In the genomic region with DNA sequence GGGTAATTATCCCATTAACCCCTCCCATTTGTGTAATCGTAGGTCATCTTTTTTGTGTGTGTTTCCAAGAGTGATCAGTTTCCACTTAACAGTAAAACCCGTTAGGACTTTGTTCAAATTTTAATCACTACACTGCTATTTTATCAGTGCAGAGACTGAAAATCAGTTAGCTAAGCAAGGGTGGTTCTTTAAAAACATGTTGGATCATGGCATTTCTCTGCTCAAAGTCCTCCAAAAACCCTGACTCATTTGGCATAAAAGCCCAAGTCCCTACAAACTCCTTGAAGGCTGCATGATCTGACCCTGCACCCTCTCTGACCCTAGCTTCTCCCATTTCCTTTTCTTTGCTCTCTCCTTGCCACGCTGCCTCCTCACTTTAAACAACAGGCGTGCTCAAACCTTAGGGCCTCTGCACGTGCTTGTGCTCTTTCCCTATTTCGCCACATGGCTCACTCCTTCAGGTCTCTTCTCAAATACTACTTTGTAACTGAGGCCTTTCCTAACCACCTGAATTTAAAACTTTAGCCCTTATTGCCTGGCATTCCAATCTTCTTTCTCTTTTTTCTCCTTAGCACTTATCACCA, we compare ENCODE assay signal across 24 cellular contexts. TPM values are rescaled to one million over a fixed set of nuclear protein-coding genes. Genes with fewer than 3 reads are reported as not detected.
"Had no signal": no experiment of that assay in that cellular context is flagged by ENCODE, and none has a peak within 500 bp of the region (broad histone marks: within the 10 kb centered on the region; RNA-seq: fewer than 3 reads in every experiment).

No MANE protein-coding gene starts in this region.

- H3K4me3 ChIP-seq: breast epithelium, colonic mucosa, dorsolateral prefrontal cortex, esophagus muscularis mucosa, left ventricle myocardium inferior, smooth muscle cell, thoracic aorta, upper lobe of left lung had no signal

- H3K9me3 Mint-ChIP-seq: activated naive CD8-positive, alpha-beta T cell treated with anti-CD3 and anti-CD28 coated beads for 36 hours; activated T-cell treated with anti-CD3 and anti-CD28 coated beads, Interleukin-2, amount 50 U/mL, for 24 hours; activated T-helper 2 cell treated with anti-CD3 and anti-CD28 coated beads, Interferon-gamma antibody, Interleukin-2, Interleukin-4, amounts not matched to agents 10 μg/mL and 5 μg/mL and 100 μg/mL, durations not matched to agents 14 hours and 24 hours and 36 hours; effector memory CD8-positive, alpha-beta T cell; mesothelial cell of epicardium; naive thymus-derived CD8-positive, alpha-beta T cell; stimulated activated naive B cell treated with anti-CD40 and anti-IgM and Interleukin-4, amounts not matched to agents 10 μg/mL and 1 μg/mL and 100 μg/mL, for 72 hours had no signal

- H3K4me1 Mint-ChIP-seq: activated naive CD8-positive, alpha-beta T cell treated with anti-CD3 and anti-CD28 coated beads for 36 hours; mesothelial cell of epicardium; naive thymus-derived CD8-positive, alpha-beta T cell; stimulated activated naive B cell treated with anti-CD40 and anti-IgM and Interleukin-4, amounts not matched to agents 10 μg/mL and 1 μg/mL and 100 μg/mL, for 72 hours had no signal

- H3K36me3 Mint-ChIP-seq: activated naive CD8-positive, alpha-beta T cell treated with anti-CD3 and anti-CD28 coated beads for 36 hours; mesothelial cell of epicardium; naive thymus-derived CD8-positive, alpha-beta T cell; stimulated activated naive B cell treated with anti-CD40 and anti-IgM and Interleukin-4, amounts not matched to agents 10 μg/mL and 1 μg/mL and 100 μg/mL, for 72 hours had no signal

- H3K4me1 ChIP-seq: breast epithelium, colonic mucosa, esophagus muscularis mucosa, left ventricle myocardium inferior, upper lobe of left lung had no signal

- H3K36me3 ChIP-seq: breast epithelium, colonic mucosa had no signal

- H3K4me2 ChIP-seq: smooth muscle cell had no signal

- H3K27me3 ChIP-seq: breast epithelium, colonic mucosa, dorsolateral prefrontal cortex, esophagus muscularis mucosa, upper lobe of left lung had no signal

- H3K27ac Mint-ChIP-seq: activated naive CD8-positive, alpha-beta T cell treated with anti-CD3 and anti-CD28 coated beads for 36 hours; activated T-cell treated with anti-CD3 and anti-CD28 coated beads, Interleukin-2, amount 50 U/mL, for 24 hours; activated T-helper 2 cell treated with anti-CD3 and anti-CD28 coated beads, Interferon-gamma antibody, Interleukin-2, Interleukin-4, amounts not matched to agents 10 μg/mL and 5 μg/mL and 100 μg/mL, durations not matched to agents 14 hours and 24 hours and 36 hours; effector memory CD8-positive, alpha-beta T cell; mesothelial cell of epicardium; naive thymus-derived CD8-positive, alpha-beta T cell; stimulated activated naive B cell treated with anti-CD40 and anti-IgM and Interleukin-4, amounts not matched to agents 10 μg/mL and 1 μg/mL and 100 μg/mL, for 72 hours had no signal

- DNase-seq: activated CD8-positive, alpha-beta memory T cell treated with anti-CD3 and anti-CD28 coated beads for 24 hours; activated CD8-positive, alpha-beta memory T cell treated with anti-CD3 and anti-CD28 coated beads, Interleukin-2, amount 50 U/mL, for 4 hours; activated naive CD4-positive, alpha-beta T cell treated with Interleukin-2 at 50 U/mL for 16 hours; activated naive CD8-positive, alpha-beta T cell treated with anti-CD3 and anti-CD28 coated beads for 36 hours; activated T-cell treated with anti-CD3 and anti-CD28 coated beads, Interleukin-2, amount 50 U/mL, for 24 hours; colonic mucosa; dorsolateral prefrontal cortex; effector memory CD8-positive, alpha-beta T cell; foreskin fibroblast; left ventricle myocardium inferior; naive thymus-derived CD8-positive, alpha-beta T cell; stimulated activated CD4-positive, alpha-beta T cell treated with anti-CD3 and anti-CD28 coated beads, Interleukin-15, amount 100 ng/mL, for 24 hours; stimulated activated CD4-positive, alpha-beta T cell treated with anti-CD3 and anti-CD28 coated beads, Interleukin-2, amount 100 ng/mL, for 48 hours; stimulated activated CD8-positive, alpha-beta memory T cell treated with anti-CD3 and anti-CD28 coated beads, Interleukin-4, amount 100 ng/mL, for 48 hours; stimulated activated naive B cell treated with anti-CD40 and anti-IgM and Interleukin-4, amounts not matched to agents 10 μg/mL and 1 μg/mL and 100 μg/mL, for 72 hours; T-helper 1 cell; T-helper 9 cell; upper lobe of left lung had no signal

- H3K4me3 Mint-ChIP-seq: activated naive CD8-positive, alpha-beta T cell treated with anti-CD3 and anti-CD28 coated beads for 36 hours; activated T-cell treated with anti-CD3 and anti-CD28 coated beads, Interleukin-2, amount 50 U/mL, for 24 hours; effector memory CD8-positive, alpha-beta T cell; mesothelial cell of epicardium; naive thymus-derived CD8-positive, alpha-beta T cell; stimulated activated naive B cell treated with anti-CD40 and anti-IgM and Interleukin-4, amounts not matched to agents 10 μg/mL and 1 μg/mL and 100 μg/mL, for 72 hours had no signal

- H3K9me3 ChIP-seq: breast epithelium, colonic mucosa, esophagus muscularis mucosa, left ventricle myocardium inferior, thoracic aorta, upper lobe of left lung had no signal

- H3K27ac ChIP-seq: breast epithelium, colonic mucosa, dorsolateral prefrontal cortex, esophagus muscularis mucosa, left ventricle myocardium inferior, thoracic aorta, upper lobe of left lung had no signal

RNA-seq across cellular contexts. Expression of a gene that starts 13.2 kb away (rescaled TPM):
- polyA plus RNA-seq: naive thymus-derived CD8-positive, alpha-beta T cell; smooth muscle cell had no signal
